In the genomic region with DNA sequence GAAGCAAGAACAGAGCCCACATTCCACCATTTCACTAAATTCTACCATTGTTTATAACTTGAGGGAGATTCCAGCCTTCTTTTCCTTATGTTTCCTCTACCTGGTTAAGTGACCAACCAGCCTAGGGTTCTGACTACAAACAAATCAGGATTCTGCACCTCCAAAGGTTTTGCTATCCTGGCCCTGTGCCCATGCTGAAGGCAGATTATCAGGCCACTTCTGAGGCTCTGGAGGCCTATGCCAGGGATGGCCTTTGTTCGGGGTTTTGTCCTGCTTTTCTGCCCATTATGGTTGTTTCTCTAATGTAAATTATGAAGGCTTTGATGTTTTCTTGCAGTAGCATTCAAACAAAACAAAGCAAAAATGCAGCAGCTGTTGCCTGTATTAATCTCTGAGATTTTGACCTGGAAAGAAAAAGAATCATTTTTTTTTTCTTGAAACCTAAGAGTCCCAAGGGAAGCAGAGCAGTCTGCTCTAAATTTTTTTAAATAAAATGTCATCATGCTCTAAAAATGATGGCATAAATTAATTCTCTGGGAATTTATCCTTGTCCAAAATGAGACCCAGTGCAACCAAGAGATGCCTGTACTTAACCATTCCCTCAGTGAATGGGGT, we compare ENCODE assay signal across 24 cellular contexts. TPM values are rescaled to one million over a fixed set of nuclear protein-coding genes. Genes with fewer than 3 reads are reported as not detected.
DNase-seq lines count a peak whose midpoint lies in the region; TF ChIP-seq lines count a peak whose summit lies in the region.
"Had no signal": no experiment of that assay in that cellular context is flagged by ENCODE, and none has a peak within 500 bp of the region (broad histone marks: within the 10 kb centered on the region; RNA-seq: fewer than 3 reads in every experiment).

No MANE protein-coding gene starts in this region.

- H3K79me2 ChIP-seq in osteoblast (ENCODE audit: insufficient read depth, low read length), result peaks cover 3% of the 10 kb centered on the region

- H3K4me1 ChIP-seq in osteoblast (ENCODE audit: insufficient read depth, low read length), result peaks cover 18% of the 10 kb centered on the region

- no peaks in the 10 kb centered on the region for H3K27me3 ChIP-seq in osteoblast (ENCODE audit: insufficient read depth, low read length)
- H3K27me3 ChIP-seq: adrenal gland, brain microvascular endothelial cell, gastrocnemius medialis, neutrophil, tibial artery had no signal

- no peak overlapping the region for H3K4me3 ChIP-seq in osteoblast (ENCODE audit: insufficient read depth, low read length)
- H3K4me3 ChIP-seq in coronary artery, result no peak overlapping the region
- H3K4me3 ChIP-seq: adrenal gland, gastrocnemius medialis, skin epidermis, tibial artery had no signal

- peaks cover 2% of the 10 kb centered on the region for H4K20me1 ChIP-seq in osteoblast (ENCODE audit: insufficient read depth, low read length)

- no peaks in the 10 kb centered on the region for H3K9me3 ChIP-seq in osteoblast (ENCODE audit: low read depth, low read length)
- H3K9me3 ChIP-seq: adrenal gland, gastrocnemius medialis, neutrophil, tibial artery had no signal

- H3K4me3 Mint-ChIP-seq in brain, result no peak overlapping the region
- H3K4me3 Mint-ChIP-seq: activated B cell treated with CpG ODN at 0.5 μM for 24 hours; activated T-cell treated with anti-CD3 and anti-CD28 coated beads, Interleukin-2, amount 50 U/mL, for 72 hours; CD4-positive, alpha-beta memory T cell; stimulated activated naive CD8-positive, alpha-beta T cell treated with anti-CD3 and anti-CD28 coated beads, Interleukin-15, amount 100 ng/mL, for 72 hours had no signal

- no peak overlapping the region for H2AFZ ChIP-seq in osteoblast (ENCODE audit: low read length)

- peak overlapping the region in 3 of 5 experiments; percentile 55 to 90 (median 63) for H3K27ac Mint-ChIP-seq in brain
- H3K27ac Mint-ChIP-seq: activated B cell treated with CpG ODN at 0.5 μM for 24 hours; activated T-cell treated with anti-CD3 and anti-CD28 coated beads, Interleukin-2, amount 50 U/mL, for 72 hours; CD4-positive, alpha-beta memory T cell; stimulated activated naive CD8-positive, alpha-beta T cell treated with anti-CD3 and anti-CD28 coated beads, Interleukin-15, amount 100 ng/mL, for 72 hours had no signal

- H3K4me1 Mint-ChIP-seq in brain, result peaks cover 76% of the 10 kb centered on the region
- H3K4me1 Mint-ChIP-seq: activated B cell treated with CpG ODN at 0.5 μM for 24 hours; CD4-positive, alpha-beta memory T cell; stimulated activated naive CD8-positive, alpha-beta T cell treated with anti-CD3 and anti-CD28 coated beads, Interleukin-15, amount 100 ng/mL, for 72 hours had no signal

- DNase-seq in DMS153 (lab: John Stamatoyannopoulos, UW) (peak; percentile 23), DMS153 treated with DMSO at 0.1 percent for 48 hours (lab: John Stamatoyannopoulos, UW; ENCODE audit: unreplicated experiment) (no peak), NCI-H1105 treated with DMSO at 0.1 percent for 48 hours (lab: John Stamatoyannopoulos, UW) (peak; percentile 20), osteoblast (ENCODE audit: insufficient read length, low spot score, missing footprints) (peak; percentile 6), cortex of kidney (lab: John Stamatoyannopoulos, UW) (no peak), coronary artery (ENCODE audit: low spot score) (no peak)
- no peak for DNase-seq in activated effector memory CD4-positive, alpha-beta T cell treated with anti-CD3 and anti-CD28 coated beads, Interleukin-2, amount 50 U/mL, for 16 hours
- DNase-seq: activated B cell treated with CpG ODN at 0.5 μM for 24 hours; activated naive CD4-positive, alpha-beta T cell treated with Interleukin-2 at 50 U/mL for 16 hours; activated T-cell treated with anti-CD3 and anti-CD28 coated beads, Interleukin-2, amount 50 U/mL, for 72 hours; AML-193; brain microvascular endothelial cell; CD4-positive, alpha-beta memory T cell; gastrocnemius medialis; mesendoderm; NCI-H2081; NCI-H510A; NK-92 treated with Interleukin-12 subunit alpha and Interleukin-12 subunit beta, amount 100 ng/mL, for 24 hours; stimulated activated naive CD8-positive, alpha-beta T cell treated with anti-CD3 and anti-CD28 coated beads, Interleukin-15, amount 100 ng/mL, for 72 hours; tibial artery had no signal

- no peaks in the 10 kb centered on the region for H3K36me3 ChIP-seq in osteoblast (ENCODE audit: insufficient read depth, low read length)
- H3K36me3 ChIP-seq: adrenal gland, brain microvascular endothelial cell, gastrocnemius medialis, neutrophil, tibial artery had no signal

- no peak for TF ChIP-seq CTCF in brain (conservative IDR thresholded peaks at IDR 0.05)
- TF ChIP-seq CTCF in osteoblast (IDR thresholded peaks at IDR 0.05; ENCODE audit: extremely low read depth, low read depth, low read length), result no peak
- TF ChIP-seq CTCF in coronary artery (IDR thresholded peaks at IDR 0.05), result no peak

- H3K27me3 Mint-ChIP-seq in brain, result no peaks in the 10 kb centered on the region
- H3K27me3 Mint-ChIP-seq: activated B cell treated with CpG ODN at 0.5 μM for 24 hours; stimulated activated naive CD8-positive, alpha-beta T cell treated with anti-CD3 and anti-CD28 coated beads, Interleukin-15, amount 100 ng/mL, for 72 hours had no signal

- H3K27ac ChIP-seq in osteoblast (ENCODE audit: low read depth, low read length) (no peak overlapping the region), coronary artery (no peak overlapping the region)
- H3K27ac ChIP-seq: brain microvascular endothelial cell, gastrocnemius medialis, neutrophil, skin epidermis, tibial artery had no signal

- H3K9me3 Mint-ChIP-seq in brain, result peaks cover 0 to 8% (median 0%) of the 10 kb centered on the region in 5 experiments
- H3K9me3 Mint-ChIP-seq: activated B cell treated with CpG ODN at 0.5 μM for 24 hours; activated T-cell treated with anti-CD3 and anti-CD28 coated beads, Interleukin-2, amount 50 U/mL, for 72 hours; CD4-positive, alpha-beta memory T cell; stimulated activated naive CD8-positive, alpha-beta T cell treated with anti-CD3 and anti-CD28 coated beads, Interleukin-15, amount 100 ng/mL, for 72 hours had no signal

- no peaks in the 10 kb centered on the region for H3K36me3 Mint-ChIP-seq in brain
- H3K36me3 Mint-ChIP-seq: CD4-positive, alpha-beta memory T cell had no signal

- H3K4me2 ChIP-seq in osteoblast (ENCODE audit: insufficient read depth, low read length), result no peak overlapping the region

RNA-seq across cellular contexts. Expression of gene RNF150, which starts 55.6 kb away (rescaled TPM):
- 3.0 TPM for polyA plus RNA-seq in brain (ENCODE audit: insufficient read depth, low read depth, low replicate concordance)
- 13.4 and 13.8 TPM in 2 replicates for total RNA-seq in osteoblast
- total RNA-seq: activated B cell treated with CpG ODN at 0.5 μM for 24 hours; CD4-positive, alpha-beta memory T cell had no signal
- polyA plus RNA-seq: CD4-positive, alpha-beta memory T cell had no signal

Comparison
In these comparisons a context has a peak if more than half of its experiments do, and no peak if none do; other contexts are left out.
1. DNase-seq: peak in DMS153 (single experiment), NCI-H1105 treated with DMSO at 0.1 percent for 48 hours (single experiment) and osteoblast (single experiment); none in DMS153 treated with DMSO at 0.1 percent for 48 hours (single experiment), cortex of kidney (single experiment), coronary artery (single experiment) and activated effector memory CD4-positive, alpha-beta T cell treated with anti-CD3 and anti-CD28 coated beads, Interleukin-2, amount 50 U/mL, for 16 hours (single experiment).